In the genomic region with DNA sequence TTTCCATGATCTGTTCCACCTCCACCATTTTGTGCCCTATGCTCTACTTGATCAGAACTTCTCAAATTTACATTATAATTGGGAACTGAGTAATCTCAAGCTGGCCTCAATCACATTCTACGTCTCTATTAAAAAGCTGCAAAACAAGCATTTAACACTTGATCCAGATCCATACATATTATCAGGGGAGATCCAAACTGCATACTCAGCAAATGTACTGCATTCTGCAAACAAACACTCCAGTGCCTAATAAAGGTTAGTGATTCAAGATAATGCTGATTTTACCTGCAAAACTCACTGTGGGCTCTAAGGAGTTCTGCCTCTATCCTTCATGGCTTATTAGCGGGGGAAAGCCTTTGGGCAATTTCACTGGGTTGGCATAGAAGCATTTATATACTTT, we compare ENCODE assay signal across 23 cellular contexts. TPM values are rescaled to one million over a fixed set of nuclear protein-coding genes. Genes with fewer than 3 reads are reported as not detected.
"Had no signal": no experiment of that assay in that cellular context is flagged by ENCODE, and none has a peak within 500 bp of the region (broad histone marks: within the 10 kb centered on the region; RNA-seq: fewer than 3 reads in every experiment).

No MANE protein-coding gene starts in this region.

- H3K4me2 ChIP-seq: SK-N-SH had no signal

- DNase-seq: KBM-7, MV-4-11, NCI-H1048, NCI-H1105, NCI-H146, NCI-H187, NCI-H2029, NCI-H2081 treated with DMSO at 0.1 percent for 48 hours, NCI-H2171, NCI-H226, NCI-H446, NCI-H510A, NCI-H524 treated with DMSO at 0.1 percent for 48 hours, NCI-H69, NCI-H774, SHP77, SK-N-SH, SW 1271, T-cell had no signal

- H3K9me2 ChIP-seq: SK-N-SH had no signal

- H3K27ac ChIP-seq: RWPE1 had no signal

- H3K9ac ChIP-seq: SK-N-SH had no signal

- ATAC-seq: Panc1, PC-3, T-cell had no signal

- H3K9me3 ChIP-seq: SK-N-SH had no signal

RNA-seq across cellular contexts. Expression of a gene that starts 40.3 kb away (rescaled TPM):
- total RNA-seq: LHCN-M2 had no signal
